In genomic region chr4:78776729-78777555, GRCh38 we compare ENCODE assay signal across 8 cellular contexts. TPM values are rescaled to one million over a fixed set of nuclear protein-coding genes. Genes with fewer than 3 reads are reported as not detected.
DNase-seq lines count a peak whose midpoint lies in the region; ATAC-seq and TF ChIP-seq lines count a peak whose summit lies in the region.

No MANE protein-coding gene starts in this region.

- no peak for TF ChIP-seq CTCF in 22Rv1 (IDR thresholded peaks at IDR 0.05)
- TF ChIP-seq CTCF in epithelial cell of proximal tubule (conservative IDR thresholded peaks at IDR 0.05; ENCODE audit: low read depth, low read length), result no peak

- H3K36me3 ChIP-seq in muscle layer of duodenum (ENCODE audit: control insufficient read depth in 1 of 2, insufficient read depth in 2 of 2, low read length in 2 of 2), result peaks cover 0 to 4% of the 10 kb centered on the region in 2 donors

- H3K27me3 ChIP-seq in muscle layer of duodenum (ENCODE audit: low read depth, low read length), result no peaks in the 10 kb centered on the region

- H3K4me3 ChIP-seq in epithelial cell of proximal tubule (ENCODE audit: low read depth, low read length) (peak overlapping the region; percentile 85), muscle layer of duodenum (ENCODE audit: low read depth in 1 of 2, low read length in 2 of 2) (peak overlapping the region; percentile 82 to 91)

- TF ChIP-seq POLR2A in GM18505 (IDR thresholded peaks at IDR 0.05; ENCODE audit: borderline replicate concordance, extremely low read depth, insufficient read depth, insufficient read length), result peak; percentile 13

- H3K9me3 ChIP-seq in muscle layer of duodenum (ENCODE audit: control insufficient read depth in 1 of 2, low read length in 2 of 2), result no peaks in the 10 kb centered on the region

- ATAC-seq in GM18505 (IDR thresholded peaks at IDR 0.05; ENCODE audit: unreplicated experiment) (peak; percentile 31), HG02981 (IDR thresholded peaks at IDR 0.05; ENCODE audit: unreplicated experiment) (peak; percentile 34)

- DNase-seq in NCI-H526 treated with DMSO at 0.1 percent for 48 hours (lab: John Stamatoyannopoulos, UW) (peak; percentile 31), epithelial cell of proximal tubule (ENCODE audit: low read depth) (no peak)
- peak; percentile 71 for DNase-seq in activated CD8-positive, alpha-beta memory T cell treated with anti-CD3 and anti-CD28 coated beads, Interleukin-2, amount 50 U/mL, for 48 hours
- DNase-seq in stimulated activated CD8-positive, alpha-beta memory T cell treated with anti-CD3 and anti-CD28 coated beads, Interleukin-7, amount 100 ng/mL, for 48 hours (ENCODE audit: extremely low read depth in 1 of 2, low read depth in 1 of 2), result peak; percentile 23 to 55

- peaks cover 6 to 14% of the 10 kb centered on the region in 2 donors for H3K4me1 ChIP-seq in muscle layer of duodenum (ENCODE audit: control insufficient read depth in 1 of 2, insufficient read depth in 2 of 2, low read length in 2 of 2)

- H3K27ac ChIP-seq in 22Rv1 (peak overlapping the region; percentile 87), muscle layer of duodenum (ENCODE audit: low read length) (peak overlapping the region; percentile 76)

RNA-seq across cellular contexts. Expression of gene BMP2K, which starts 0.8 kb away (rescaled TPM):
- 11.8 and 19.2 TPM in 2 replicates for total RNA-seq in epithelial cell of proximal tubule
